ENCODE assay signal across 8 cellular contexts in the genomic region with DNA sequence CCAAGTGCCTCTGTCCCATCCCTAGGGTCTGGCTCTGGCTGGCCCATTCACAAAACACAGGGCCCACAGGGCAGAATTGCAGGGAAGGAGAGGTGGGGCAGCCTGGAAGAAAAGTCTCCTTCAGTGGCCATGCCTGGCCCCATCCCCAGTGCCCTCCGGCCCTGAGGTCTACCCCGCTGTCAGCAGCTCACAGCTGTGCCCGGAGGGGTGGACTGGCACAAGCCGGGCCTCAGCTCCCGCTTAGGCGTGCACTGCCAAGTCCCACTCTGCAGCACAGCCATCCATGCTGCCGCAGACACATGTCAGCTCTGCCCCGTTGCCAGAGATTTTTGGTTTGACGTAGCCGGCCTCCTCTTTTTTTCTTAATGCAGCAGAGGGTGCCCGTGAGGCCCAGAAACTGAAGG. TPM values are rescaled to one million over a fixed set of nuclear protein-coding genes. Genes with fewer than 3 reads are reported as not detected.
DNase-seq lines count a peak whose midpoint lies in the region; ATAC-seq, FAIRE-seq and TF ChIP-seq lines count a peak whose summit lies in the region.

No MANE protein-coding gene starts in this region.

- DNase-seq in HTR-8/SVneo (ENCODE audit: insufficient read length, low spot score) (peak; percentile 59), SW480 (ENCODE audit: low spot score) (peak; percentile 41), right atrium auricular region (ENCODE audit: low spot score) (peak; percentile 85)
- no peak for DNase-seq in stimulated activated CD4-positive, alpha-beta T cell treated with anti-CD3 and anti-CD28 coated beads, Interleukin-2, amount 100 ng/mL, for 48 hours
- no peak for DNase-seq in activated CD4-positive, alpha-beta memory T cell treated with anti-CD3 and anti-CD28 coated beads for 36 hours

- no peaks in the 10 kb centered on the region for H3K9me3 ChIP-seq in right atrium auricular region
- no peaks in the 10 kb centered on the region for H3K9me3 ChIP-seq in skeletal muscle tissue (ENCODE audit: control insufficient read depth in 3 of 3, low read length in 3 of 3)

- H3K9me3 Mint-ChIP-seq in activated CD4-positive, alpha-beta memory T cell treated with anti-CD3 and anti-CD28 coated beads for 36 hours, result no peaks in the 10 kb centered on the region

- POLR2A ChIA-PET in activated CD4-positive, alpha-beta memory T cell treated with anti-CD3 and anti-CD28 coated beads for 36 hours (lab: Charles Lee), result no interaction called here

- CTCF ChIA-PET in activated CD4-positive, alpha-beta memory T cell treated with anti-CD3 and anti-CD28 coated beads for 36 hours (lab: Charles Lee), result interaction anchor here (0.9 to 4.4 kb wide), 3 partner anchors 10 to 115 kb away, joined by 3 to 38 read pairs (median 5); no protein-coding TSS in a partner anchor

- H3K4me1 ChIP-seq in right atrium auricular region, result peaks cover 0 to 16% of the 10 kb centered on the region in 2 donors
- H3K4me1 ChIP-seq in skeletal muscle tissue (ENCODE audit: control insufficient read depth in 3 of 3, insufficient read depth in 3 of 3, low read length in 3 of 3), result peaks cover 13 to 23% (median 22%) of the 10 kb centered on the region in 3 donors

- intact Hi-C loops in activated CD4-positive, alpha-beta memory T cell treated with anti-CD3 and anti-CD28 coated beads for 36 hours (cut with micrococcal nuclease), result no loop called here

- H3K27ac ChIP-seq in right atrium auricular region (peak overlapping the region; percentile 82 to 83), skeletal muscle tissue (ENCODE audit: low read depth, low read length) (peak overlapping the region; percentile 28)

- H3K27ac Mint-ChIP-seq in activated CD4-positive, alpha-beta memory T cell treated with anti-CD3 and anti-CD28 coated beads for 36 hours, result no peak overlapping the region

- no peaks in the 10 kb centered on the region for H3K36me3 Mint-ChIP-seq in activated CD4-positive, alpha-beta memory T cell treated with anti-CD3 and anti-CD28 coated beads for 36 hours

- H3K4me3 ChIP-seq in right atrium auricular region (no peak overlapping the region), skeletal muscle tissue (ENCODE audit: low read length in 3 of 3) (peak overlapping the region; percentile 50 to 70 (median 54))

- no peak for TF ChIP-seq CTCF in right atrium auricular region (IDR thresholded peaks at IDR 0.05)

- H3K36me3 ChIP-seq in right atrium auricular region (no peaks in the 10 kb centered on the region), skeletal muscle tissue (ENCODE audit: control insufficient read depth in 3 of 3, insufficient read depth in 3 of 3, low read length in 3 of 3) (no peaks in the 10 kb centered on the region)

- H3K27me3 Mint-ChIP-seq in activated CD4-positive, alpha-beta memory T cell treated with anti-CD3 and anti-CD28 coated beads for 36 hours, result peaks cover 8% of the 10 kb centered on the region

- ATAC-seq in GM18511 (IDR thresholded peaks at IDR 0.05; ENCODE audit: unreplicated experiment) (no peak), HG03039 (IDR thresholded peaks at IDR 0.05; ENCODE audit: unreplicated experiment) (no peak)

- H3K27me3 ChIP-seq in right atrium auricular region (no peaks in the 10 kb centered on the region), skeletal muscle tissue (ENCODE audit: control insufficient read depth in 3 of 3, insufficient read depth in 3 of 3, low read length in 3 of 3) (no peaks in the 10 kb centered on the region)

- H3K4me3 Mint-ChIP-seq in activated CD4-positive, alpha-beta memory T cell treated with anti-CD3 and anti-CD28 coated beads for 36 hours, result no peak overlapping the region

- FAIRE-seq in HTR-8/SVneo (lab: Jason Lieb, UNC), result peak; percentile 60

- no peaks in the 10 kb centered on the region for H3K4me1 Mint-ChIP-seq in activated CD4-positive, alpha-beta memory T cell treated with anti-CD3 and anti-CD28 coated beads for 36 hours (ENCODE audit: low read depth)

- H3K9ac ChIP-seq in skeletal muscle tissue (ENCODE audit: low read depth in 1 of 3, low read length in 3 of 3), result peak overlapping the region; percentile 30 to 84 (median 45)

RNA-seq across cellular contexts. Expression of a gene that starts 3.9 kb away (rescaled TPM):
- total RNA-seq in right atrium auricular region (1 to 10 TPM; 3.4 to 8.2 TPM), skeletal muscle tissue (2.1 TPM)
- total RNA-seq in activated CD4-positive, alpha-beta memory T cell treated with anti-CD3 and anti-CD28 coated beads for 36 hours, result not detected

RNA-seq across cellular contexts. Expression of a gene that starts 27.7 kb away (rescaled TPM):
- total RNA-seq in right atrium auricular region, result 10 to 100 TPM in 1 of 2 donors, 1 to 10 TPM in 1; 2.5 to 11.8 TPM
- total RNA-seq in skeletal muscle tissue, result 2.1 TPM
- under 1 TPM; 0.22 to 0.36 TPM for total RNA-seq in activated CD4-positive, alpha-beta memory T cell treated with anti-CD3 and anti-CD28 coated beads for 36 hours

RNA-seq across cellular contexts. Expression of a gene that starts 44.5 kb away (rescaled TPM):
- total RNA-seq in right atrium auricular region, result 1 to 10 TPM in 1 of 2 donors, under 1 TPM in 1; 0.48 to 2.2 TPM
- 6.8 TPM for total RNA-seq in skeletal muscle tissue
- total RNA-seq in activated CD4-positive, alpha-beta memory T cell treated with anti-CD3 and anti-CD28 coated beads for 36 hours, result 100 to 1,000 TPM; 155 to 163 TPM

Comparison
In these comparisons a context has a peak if more than half of its experiments do, and no peak if none do; other contexts are left out.
1. DNase-seq: peak in HTR-8/SVneo (single experiment), SW480 (single experiment) and right atrium auricular region (single experiment); none in stimulated activated CD4-positive, alpha-beta T cell treated with anti-CD3 and anti-CD28 coated beads, Interleukin-2, amount 100 ng/mL, for 48 hours (0 of 2) and activated CD4-positive, alpha-beta memory T cell treated with anti-CD3 and anti-CD28 coated beads for 36 hours (single experiment).
2. H3K4me3 ChIP-seq: peak in skeletal muscle tissue (3 of 3); none in right atrium auricular region (0 of 2).
3. RNA of a gene that starts 44.5 kb away (total RNA-seq): 155 to 163 TPM in activated CD4-positive, alpha-beta memory T cell treated with anti-CD3 and anti-CD28 coated beads for 36 hours; 6.8 TPM in skeletal muscle tissue (single experiment) and 0.48 to 2.2 TPM in right atrium auricular region; every median in the first group is over 10 times any median in the second.